ENCODE assay signal across 8 cellular contexts in the genomic region with DNA sequence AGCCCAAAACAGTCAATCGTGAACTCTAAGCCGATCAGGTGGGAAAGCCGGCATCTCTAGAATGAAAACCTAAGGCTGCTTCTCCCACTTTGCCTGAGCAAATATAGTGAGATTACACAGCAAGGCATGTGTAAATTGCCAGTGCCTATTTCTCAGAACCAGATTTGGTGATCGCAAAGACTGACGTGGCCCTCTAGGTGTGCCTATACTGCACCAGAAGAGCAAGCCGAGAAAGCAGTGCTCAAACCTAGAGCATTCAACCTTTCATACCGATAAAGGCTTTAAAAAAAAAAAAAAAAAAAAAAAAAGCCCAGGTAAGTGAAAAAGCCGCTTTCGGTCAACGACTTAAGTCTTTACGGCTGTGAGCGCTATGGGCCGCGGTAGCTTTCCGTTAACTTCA. TPM values are rescaled to one million over a fixed set of nuclear protein-coding genes. Genes with fewer than 3 reads are reported as not detected.
DNase-seq lines count a peak whose midpoint lies in the region; ATAC-seq and TF ChIP-seq lines count a peak whose summit lies in the region.
"Not testable (repeated sequence)": the region's sequence is repeated elsewhere in the genome, so short reads cannot be mapped to it uniquely, and the experiment has no call there.

No MANE protein-coding gene starts in this region.

- H3K4me1 Mint-ChIP-seq in stimulated activated naive B cell treated with anti-CD40 and anti-IgM and Interleukin-4, amounts not matched to agents 10 μg/mL and 1 μg/mL and 100 μg/mL, for 72 hours: not testable (repeated sequence)

- TF ChIP-seq CTCF in RWPE2 (IDR thresholded peaks at IDR 0.05; ENCODE audit: poor library complexity, severe bottlenecking): not testable (repeated sequence)

- not testable (repeated sequence) for H3K4me3 ChIP-seq in RWPE2 (ENCODE audit: severe bottlenecking)

- ATAC-seq in GM18520 (IDR thresholded peaks at IDR 0.05; ENCODE audit: unreplicated experiment) (peak; percentile 3), GM19455 (IDR thresholded peaks at IDR 0.05; ENCODE audit: unreplicated experiment) (peak; percentile 7), HG02642 (IDR thresholded peaks at IDR 0.05; ENCODE audit: poor library complexity, unreplicated experiment) (peak; percentile 9), HG03025 (IDR thresholded peaks at IDR 0.05; ENCODE audit: low FRiP score, unreplicated experiment) (peak; percentile 8), RWPE2 (ENCODE audit: low read depth) (peak; percentile 1; the same call in 2 of the 3 replicates), left lobe of liver (peak; percentile 0)
- peak; percentile 17 to 34 for ATAC-seq in activated naive CD4-positive, alpha-beta T cell treated with anti-CD3 and anti-CD28 coated beads, Interleukin-2, amount 50 U/mL, for 72 hours
- peak; percentile 10 to 14 for ATAC-seq in stimulated activated naive B cell treated with anti-CD40 and anti-IgM and Interleukin-4, amounts not matched to agents 10 μg/mL and 1 μg/mL and 100 μg/mL, for 72 hours (replicated peaks)

- not testable (repeated sequence) for H3K27me3 Mint-ChIP-seq in stimulated activated naive B cell treated with anti-CD40 and anti-IgM and Interleukin-4, amounts not matched to agents 10 μg/mL and 1 μg/mL and 100 μg/mL, for 72 hours

- DNase-seq in RWPE2 (ENCODE audit: low spot score); activated naive CD4-positive, alpha-beta T cell treated with anti-CD3 and anti-CD28 coated beads, Interleukin-2, amount 50 U/mL, for 72 hours (ENCODE audit: low spot score in 2 of 2); left lobe of liver (ENCODE audit: low spot score); stimulated activated naive B cell treated with anti-CD40 and anti-IgM and Interleukin-4, amounts not matched to agents 10 μg/mL and 1 μg/mL and 100 μg/mL, for 72 hours: not testable (repeated sequence)

- H3K4me1 ChIP-seq in RWPE2 (ENCODE audit: insufficient read depth, poor library complexity, severe bottlenecking): not testable (repeated sequence)

- H3K9me3 Mint-ChIP-seq in activated naive CD4-positive, alpha-beta T cell treated with anti-CD3 and anti-CD28 coated beads, Interleukin-2, amount 50 U/mL, for 72 hours; stimulated activated naive B cell treated with anti-CD40 and anti-IgM and Interleukin-4, amounts not matched to agents 10 μg/mL and 1 μg/mL and 100 μg/mL, for 72 hours: not testable (repeated sequence)

- H3K27me3 ChIP-seq in RWPE2 (ENCODE audit: insufficient read depth, poor library complexity, severe bottlenecking): not testable (repeated sequence)

- H3K4me3 Mint-ChIP-seq in stimulated activated naive B cell treated with anti-CD40 and anti-IgM and Interleukin-4, amounts not matched to agents 10 μg/mL and 1 μg/mL and 100 μg/mL, for 72 hours: not testable (repeated sequence)

- not testable (repeated sequence) for H3K9me3 ChIP-seq in RWPE2 (ENCODE audit: severe bottlenecking)

- H3K27ac ChIP-seq in RWPE2 (ENCODE audit: poor library complexity, severe bottlenecking): not testable (repeated sequence)

- not testable (repeated sequence) for H3K36me3 Mint-ChIP-seq in activated naive CD4-positive, alpha-beta T cell treated with anti-CD3 and anti-CD28 coated beads, Interleukin-2, amount 50 U/mL, for 72 hours; stimulated activated naive B cell treated with anti-CD40 and anti-IgM and Interleukin-4, amounts not matched to agents 10 μg/mL and 1 μg/mL and 100 μg/mL, for 72 hours

- not testable (repeated sequence) for H3K27ac Mint-ChIP-seq in activated naive CD4-positive, alpha-beta T cell treated with anti-CD3 and anti-CD28 coated beads, Interleukin-2, amount 50 U/mL, for 72 hours; stimulated activated naive B cell treated with anti-CD40 and anti-IgM and Interleukin-4, amounts not matched to agents 10 μg/mL and 1 μg/mL and 100 μg/mL, for 72 hours

- not testable (repeated sequence) for H3K36me3 ChIP-seq in RWPE2 (ENCODE audit: low read depth)

RNA-seq across cellular contexts. Expression of a gene that starts 39.1 kb away (rescaled TPM):
- total RNA-seq in activated naive CD4-positive, alpha-beta T cell treated with anti-CD3 and anti-CD28 coated beads, Interleukin-2, amount 50 U/mL, for 72 hours: 10 to 100 TPM; 19.4 to 28.7 TPM
- total RNA-seq in left lobe of liver: 13.8 TPM

RNA-seq across cellular contexts. Expression of a gene that starts 57.4 kb away (rescaled TPM):
- total RNA-seq in activated naive CD4-positive, alpha-beta T cell treated with anti-CD3 and anti-CD28 coated beads, Interleukin-2, amount 50 U/mL, for 72 hours: 10 to 100 TPM; 10.9 to 14.6 TPM
- 0.45 TPM for total RNA-seq in left lobe of liver
